In the genomic region with DNA sequence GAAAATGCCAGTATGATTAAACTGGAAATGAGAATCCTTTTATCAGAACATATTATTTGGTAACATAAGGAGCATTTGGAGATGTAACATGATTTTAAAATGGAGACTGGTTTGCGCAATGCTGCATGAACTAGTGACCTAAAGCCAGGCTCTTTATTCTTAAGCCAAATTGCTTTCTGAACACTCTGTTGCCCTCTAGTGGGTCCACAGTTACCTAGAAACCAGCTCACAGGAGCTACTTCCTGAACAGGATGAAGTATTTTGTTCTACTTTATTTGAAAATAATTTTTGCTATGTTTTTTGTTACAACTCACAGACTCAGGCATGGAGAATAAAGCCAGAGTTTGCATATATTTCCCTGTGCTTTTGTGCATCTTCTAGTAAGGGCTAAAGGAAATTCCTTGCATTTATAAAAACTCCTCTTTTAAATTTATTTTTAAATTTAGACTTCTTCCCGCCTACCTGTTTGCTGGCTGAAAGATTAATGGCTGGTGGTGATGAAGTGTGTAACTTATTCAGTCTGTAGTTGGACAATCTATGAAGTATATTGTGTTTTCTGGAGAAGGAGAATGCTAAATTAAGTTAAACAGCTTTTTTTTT, we compare ENCODE assay signal across 9 cellular contexts.
DNase-seq lines count a peak whose midpoint lies in the region; ATAC-seq and TF ChIP-seq lines count a peak whose summit lies in the region.
"Had no signal": no experiment of that assay in that cellular context is flagged by ENCODE, and none has a peak within 500 bp of the region (broad histone marks: within the 10 kb centered on the region; RNA-seq: fewer than 3 reads in every experiment).

No MANE protein-coding gene starts in this region.

- H3K9me3 Mint-ChIP-seq in activated T-cell treated with anti-CD3 and anti-CD28 coated beads, Interleukin-2, amount 50 U/mL, for 72 hours: no peaks in the 10 kb centered on the region
- H3K9me3 Mint-ChIP-seq in activated T-cell treated with anti-CD3 and anti-CD28 coated beads, Interleukin-2, amount 50 U/mL, for 4 hours: no peaks in the 10 kb centered on the region
- H3K9me3 Mint-ChIP-seq in activated naive CD4-positive, alpha-beta T cell treated with anti-CD3 and anti-CD28 coated beads, Interleukin-2, amount 10 ng/mL, durations not matched to agents 7 days and 5 days: no peaks in the 10 kb centered on the region
- H3K9me3 Mint-ChIP-seq: central memory CD8-positive, alpha-beta T cell had no signal

- TF ChIP-seq POLR2A in heart left ventricle (IDR thresholded peaks at IDR 0.05): no peak

- CTCF ChIA-PET in activated naive CD4-positive, alpha-beta T cell treated with anti-CD3 and anti-CD28 coated beads, Interleukin-2, amount 10 ng/mL, durations not matched to agents 7 days and 5 days (lab: Charles Lee): interaction anchor here (0.9 to 2.0 kb wide), 12 partner anchors 13 to 1231 kb away, joined by 3 to 6 read pairs (median 4); no protein-coding TSS in a partner anchor

- peak in 1 of 2 donors; percentile 48 for ATAC-seq in activated T-cell treated with anti-CD3 and anti-CD28 coated beads, Interleukin-2, amount 50 U/mL, for 72 hours (replicated peaks in 1 of 2)
- no peak for ATAC-seq in activated T-cell treated with anti-CD3 and anti-CD28 coated beads, Interleukin-2, amount 50 U/mL, for 4 hours
- ATAC-seq in HG03095 (IDR thresholded peaks at IDR 0.05; ENCODE audit: unreplicated experiment): peak; percentile 65
- ATAC-seq in heart left ventricle: peak; percentile 71 to 91 (median 82)

- H3K36me3 Mint-ChIP-seq in activated T-cell treated with anti-CD3 and anti-CD28 coated beads, Interleukin-2, amount 50 U/mL, for 72 hours (ENCODE audit: insufficient read depth in 2 of 2): no peaks in the 10 kb centered on the region
- no peaks in the 10 kb centered on the region for H3K36me3 Mint-ChIP-seq in activated T-cell treated with anti-CD3 and anti-CD28 coated beads, Interleukin-2, amount 50 U/mL, for 4 hours (ENCODE audit: insufficient read depth)
- no peaks in the 10 kb centered on the region for H3K36me3 Mint-ChIP-seq in activated naive CD4-positive, alpha-beta T cell treated with anti-CD3 and anti-CD28 coated beads, Interleukin-2, amount 10 ng/mL, durations not matched to agents 7 days and 5 days

- intact Hi-C loops in heart left ventricle (cut with DNase I): loop anchor here (1.0 to 10.0 kb wide), 13 partner anchors 365 to 993 kb away; partner anchors contain the start of gene NRP2 (in 1 of the 10)

- H3K4me1 ChIP-seq in heart left ventricle: peaks cover 0 to 20% (median 0%) of the 10 kb centered on the region in 12 donors

- TF ChIP-seq CTCF in heart left ventricle (IDR thresholded peaks at IDR 0.05): peak; percentile 55 to 81 (median 74)

- no peak overlapping the region for H3K4me3 Mint-ChIP-seq in activated T-cell treated with anti-CD3 and anti-CD28 coated beads, Interleukin-2, amount 50 U/mL, for 72 hours
- H3K4me3 Mint-ChIP-seq in activated T-cell treated with anti-CD3 and anti-CD28 coated beads, Interleukin-2, amount 50 U/mL, for 4 hours: no peak overlapping the region
- no peak overlapping the region for H3K4me3 Mint-ChIP-seq in activated naive CD4-positive, alpha-beta T cell treated with anti-CD3 and anti-CD28 coated beads, Interleukin-2, amount 10 ng/mL, durations not matched to agents 7 days and 5 days
- H3K4me3 Mint-ChIP-seq: central memory CD8-positive, alpha-beta T cell had no signal

- no peaks in the 10 kb centered on the region for H3K27me3 Mint-ChIP-seq in activated T-cell treated with anti-CD3 and anti-CD28 coated beads, Interleukin-2, amount 50 U/mL, for 72 hours (ENCODE audit: low read depth)
- peaks cover 2% of the 10 kb centered on the region for H3K27me3 Mint-ChIP-seq in activated T-cell treated with anti-CD3 and anti-CD28 coated beads, Interleukin-2, amount 50 U/mL, for 4 hours (ENCODE audit: low read depth)
- peaks cover 4% of the 10 kb centered on the region for H3K27me3 Mint-ChIP-seq in activated naive CD4-positive, alpha-beta T cell treated with anti-CD3 and anti-CD28 coated beads, Interleukin-2, amount 10 ng/mL, durations not matched to agents 7 days and 5 days
- H3K27me3 Mint-ChIP-seq: central memory CD8-positive, alpha-beta T cell had no signal

- WGBS in heart left ventricle, 4 donors: 56 to 69% (median 61%) methylated on average over 2 of the region's 2 CpGs

- peak; percentile 24 to 27 for DNase-seq in activated T-cell treated with anti-CD3 and anti-CD28 coated beads, Interleukin-2, amount 50 U/mL, for 72 hours
- no peak for DNase-seq in activated T-cell treated with anti-CD3 and anti-CD28 coated beads, Interleukin-2, amount 50 U/mL, for 4 hours
- DNase-seq in NCI-H446 (lab: John Stamatoyannopoulos, UW) (peak; percentile 25 to 75), heart left ventricle (peak in 3 of 5 donors; percentile 26 to 45 (median 36)), retina (peak; percentile 30), DMS114 treated with DMSO at 0.1 percent for 48 hours (lab: John Stamatoyannopoulos, UW; ENCODE audit: unreplicated experiment) (no peak)
- DNase-seq in activated naive CD4-positive, alpha-beta T cell treated with anti-CD3 and anti-CD28 coated beads, Interleukin-2, amount 10 ng/mL, durations not matched to agents 7 days and 5 days: peak; percentile 40

- no peaks in the 10 kb centered on the region for H3K9me3 ChIP-seq in heart left ventricle

- H3K27me3 ChIP-seq in heart left ventricle: no peaks in the 10 kb centered on the region

- no peaks in the 10 kb centered on the region for H3K36me3 ChIP-seq in heart left ventricle

- H3K4me3 ChIP-seq in heart left ventricle: no peak overlapping the region

- no peaks in the 10 kb centered on the region for H3K4me1 Mint-ChIP-seq in activated T-cell treated with anti-CD3 and anti-CD28 coated beads, Interleukin-2, amount 50 U/mL, for 72 hours (ENCODE audit: low read depth)
- H3K4me1 Mint-ChIP-seq in activated T-cell treated with anti-CD3 and anti-CD28 coated beads, Interleukin-2, amount 50 U/mL, for 4 hours (ENCODE audit: low read depth): peaks cover 7% of the 10 kb centered on the region
- H3K4me1 Mint-ChIP-seq in activated naive CD4-positive, alpha-beta T cell treated with anti-CD3 and anti-CD28 coated beads, Interleukin-2, amount 10 ng/mL, durations not matched to agents 7 days and 5 days: peaks cover 12% of the 10 kb centered on the region
- H3K4me1 Mint-ChIP-seq: central memory CD8-positive, alpha-beta T cell had no signal

- H3K27ac Mint-ChIP-seq in activated T-cell treated with anti-CD3 and anti-CD28 coated beads, Interleukin-2, amount 50 U/mL, for 72 hours: no peak overlapping the region
- H3K27ac Mint-ChIP-seq in activated naive CD4-positive, alpha-beta T cell treated with anti-CD3 and anti-CD28 coated beads, Interleukin-2, amount 10 ng/mL, durations not matched to agents 7 days and 5 days: no peak overlapping the region

- H3K27ac ChIP-seq in heart left ventricle: peak overlapping the region in 1 of 12 donors; percentile 20

Comparison
In these comparisons a context has a peak if more than half of its experiments do, and no peak if none do; other contexts are left out.
1. DNase-seq: peak in activated T-cell treated with anti-CD3 and anti-CD28 coated beads, Interleukin-2, amount 50 U/mL, for 72 hours (2 of 2), NCI-H446 (2 of 2), activated naive CD4-positive, alpha-beta T cell treated with anti-CD3 and anti-CD28 coated beads, Interleukin-2, amount 10 ng/mL, durations not matched to agents 7 days and 5 days (single experiment), heart left ventricle (3 of 5) and retina (single experiment); none in activated T-cell treated with anti-CD3 and anti-CD28 coated beads, Interleukin-2, amount 50 U/mL, for 4 hours (single experiment) and DMS114 treated with DMSO at 0.1 percent for 48 hours (single experiment).
2. ATAC-seq: peak in HG03095 (single experiment) and heart left ventricle (4 of 4); none in activated T-cell treated with anti-CD3 and anti-CD28 coated beads, Interleukin-2, amount 50 U/mL, for 4 hours (0 of 2).